In the genomic region with DNA sequence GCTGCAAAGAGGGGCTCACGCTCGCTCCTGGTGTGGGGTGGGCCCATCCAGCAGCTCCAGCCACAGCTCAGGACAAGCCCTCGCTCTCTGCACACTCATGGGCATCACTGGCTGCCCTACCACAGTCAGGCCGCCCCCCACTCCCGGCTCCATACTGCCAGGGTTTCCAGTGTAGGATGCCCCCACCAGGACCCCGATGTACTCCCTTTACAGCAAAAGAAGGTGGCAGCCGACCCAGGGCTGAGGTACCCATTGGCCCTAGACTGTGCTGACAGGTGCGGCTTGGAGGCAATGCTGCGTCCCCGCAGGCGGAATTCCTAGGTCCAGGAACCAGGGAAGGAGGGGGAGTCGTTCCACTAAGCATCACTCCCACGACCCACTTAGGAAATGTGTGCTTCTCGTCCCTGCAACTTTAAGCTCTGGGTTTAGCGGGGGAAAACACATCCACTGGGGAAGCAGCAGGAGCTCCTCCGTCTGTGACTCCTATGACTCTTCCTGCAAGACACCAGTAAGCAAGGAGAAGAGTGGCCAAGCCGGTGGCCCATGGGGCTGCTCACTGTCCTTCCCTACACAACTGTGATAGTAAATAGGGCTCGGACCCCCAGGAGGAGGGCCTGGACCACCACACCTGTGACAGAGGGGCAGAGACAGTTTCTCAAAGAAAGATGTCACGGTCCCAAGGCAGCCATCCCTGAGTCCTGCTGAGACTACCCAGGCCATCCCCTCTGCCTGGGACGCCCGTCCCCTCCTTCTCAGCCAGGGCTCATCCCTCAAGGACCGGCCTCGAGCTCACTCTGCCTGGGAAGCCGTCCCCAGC, we compare ENCODE assay signal across 12 cellular contexts. TPM values are rescaled to one million over a fixed set of nuclear protein-coding genes. Genes with fewer than 3 reads are reported as not detected.
DNase-seq lines count a peak whose midpoint lies in the region; ATAC-seq, FAIRE-seq and TF ChIP-seq lines count a peak whose summit lies in the region.
"Had no signal": no experiment of that assay in that cellular context is flagged by ENCODE, and none has a peak within 500 bp of the region (broad histone marks: within the 10 kb centered on the region; RNA-seq: fewer than 3 reads in every experiment).

No MANE protein-coding gene starts in this region.

- intact Hi-C loops in IMR-90 (cut with micrococcal nuclease): loop anchor here (5.0 kb wide), 1 partner anchor 131 kb away; a partner anchor contains a TSS

- H3K18ac ChIP-seq in IMR-90 (ENCODE audit: low read depth, low read length) (no peak overlapping the region), H1 (ENCODE audit: extremely low read depth, low read length) (no peak overlapping the region)

- H3K79me1 ChIP-seq in IMR-90 (ENCODE audit: low read depth in 1 of 2, low read length in 2 of 2) (peaks cover 0 to 19% of the 10 kb centered on the region in 2 experiments; a peak in 2 of 4 replicates), H1 (ENCODE audit: low read depth, low read length) (no peaks in the 10 kb centered on the region)

- H2BK12ac ChIP-seq in H1 (ENCODE audit: low read depth, low read length): peak overlapping the region; percentile 23; the same call in 1 of the 2 replicates

- TF ChIP-seq CTCF in IMR-90 (conservative IDR thresholded peaks at IDR 0.05; ENCODE audit: low read depth, low read length) (no peak), H1 (IDR thresholded peaks at IDR 0.05; ENCODE audit: control extremely low read depth in 1 of 3, insufficient read depth in 1 of 3, low read depth in 1 of 3, low read length in 3 of 3) (no peak), neutrophil (IDR thresholded peaks at IDR 0.05) (no peak)

- H2AK5ac ChIP-seq in IMR-90 (ENCODE audit: low read depth, low read length) (no peak overlapping the region), H1 (ENCODE audit: low read depth, low read length) (no peak overlapping the region)

- H3K23me2 ChIP-seq in H1 (ENCODE audit: low read depth, low read length): no peaks in the 10 kb centered on the region

- in situ Hi-C loops in IMR-90 (cut with MboI; ENCODE audit: low sequenced_read_pairs): no loop called here

- H4K20me1 ChIP-seq in IMR-90 (ENCODE audit: insufficient read depth, low read length): peaks cover 23% of the 10 kb centered on the region
- H4K20me1 ChIP-seq in H1 (replicated peaks in 1 of 2; ENCODE audit: control insufficient read depth in 1 of 2, insufficient read depth in 2 of 2, low read length in 2 of 2): peaks cover 0 to 3% of the 10 kb centered on the region in 2 experiments

- ATAC-seq in IMR-90 (ENCODE audit: low read depth): peak; percentile 2; the same call in 1 of the 2 replicates

- H2BK5ac ChIP-seq in IMR-90 (ENCODE audit: low read depth, low read length, poor library complexity, severe bottlenecking) (no peak overlapping the region), H1 (ENCODE audit: low read depth, low read length) (no peak overlapping the region)

- no peak for TF ChIP-seq EP300 in H1 (IDR thresholded peaks at IDR 0.05; ENCODE audit: borderline replicate concordance in 1 of 2, low read depth in 2 of 2, low read length in 2 of 2)

- no peak overlapping the region for H2BK15ac ChIP-seq in IMR-90 (ENCODE audit: low read depth, low read length)
- H2BK15ac ChIP-seq in H1 (ENCODE audit: low read length): no peak overlapping the region

- no peak overlapping the region for H3K4ac ChIP-seq in IMR-90 (ENCODE audit: low read depth, low read length)
- no peak overlapping the region for H3K4ac ChIP-seq in H1 (replicated peaks; ENCODE audit: insufficient read length, low read depth, low read length)

- no TSS peak for BruUV-seq in IMR-90 (replicated peaks; lab: Mats Ljungman, UMichigan)

- H3K23ac ChIP-seq in IMR-90 (ENCODE audit: low read depth, low read length) (no peak overlapping the region), H1 (ENCODE audit: insufficient read length) (no peak overlapping the region)

- H3K27me3 ChIP-seq in IMR-90 (ENCODE audit: control insufficient read depth, insufficient read depth, low read length): no peaks in the 10 kb centered on the region
- no peaks in the 10 kb centered on the region for H3K27me3 ChIP-seq in H1 (replicated peaks in 1 of 4; ENCODE audit: control insufficient read depth in 3 of 4, extremely low read depth in 1 of 4, insufficient read depth in 3 of 4, low read length in 3 of 4)
- no peaks in the 10 kb centered on the region for H3K27me3 ChIP-seq in neutrophil
- H3K27me3 ChIP-seq: thyroid gland had no signal

- POLR2A ChIA-PET in IMR-90 (lab: Charles Lee; ENCODE audit: unreplicated experiment): no interaction called here
- POLR2A ChIA-PET in H1 (lab: Charles Lee; ENCODE audit: partially characterized antibody): interaction anchor here (0.7 to 4.9 kb wide), 19 partner anchors 8 to 144 kb away, joined by 3 to 48 read pairs (median 6); a partner anchor contains a TSS

- H3K56ac ChIP-seq in IMR-90 (ENCODE audit: extremely low read depth, insufficient read depth, low read length): no peak overlapping the region
- H3K56ac ChIP-seq in H1 (replicated peaks; ENCODE audit: insufficient read length, low read depth, low read length): no peak overlapping the region

- peaks cover 24% of the 10 kb centered on the region for H3K36me3 ChIP-seq in IMR-90 (ENCODE audit: control insufficient read depth, insufficient read depth, low read length)
- H3K36me3 ChIP-seq in H1 (ENCODE audit: control insufficient read depth in 2 of 4, insufficient read depth in 4 of 4, low read length in 3 of 4): no peaks in the 10 kb centered on the region
- H3K36me3 ChIP-seq in neutrophil: peaks cover 100% of the 10 kb centered on the region

- no peak for FAIRE-seq in H1 (lab: Jason Lieb, UNC)
- FAIRE-seq: GM12878 had no signal

- H3K14ac ChIP-seq in IMR-90 (replicated peaks; ENCODE audit: low read depth, low read length): no peak overlapping the region
- no peak overlapping the region for H3K14ac ChIP-seq in H1 (ENCODE audit: insufficient read length)

- no peak overlapping the region for H4K5ac ChIP-seq in IMR-90 (ENCODE audit: low read depth, low read length)
- no peak overlapping the region for H4K5ac ChIP-seq in H1 (ENCODE audit: insufficient read length, low read depth, low read length)

- H3K9me3 ChIP-seq in IMR-90 (ENCODE audit: control insufficient read depth, insufficient read depth, low read length) (no peaks in the 10 kb centered on the region), H1 (ENCODE audit: insufficient read depth in 2 of 2, low read depth in 1 of 2, low read length in 1 of 2) (no peaks in the 10 kb centered on the region), neutrophil (no peaks in the 10 kb centered on the region)
- H3K9me3 ChIP-seq: thyroid gland had no signal

- TF ChIP-seq RAD21 in IMR-90 (IDR thresholded peaks at IDR 0.05; ENCODE audit: low read length): no peak
- TF ChIP-seq RAD21 in H1 (IDR thresholded peaks at IDR 0.05 in 1 of 2, conservative IDR thresholded peaks at IDR 0.05 in 1 of 2; ENCODE audit: low read depth in 2 of 2, low read length in 2 of 2): no peak

- no peak overlapping the region for H2BK120ac ChIP-seq in IMR-90 (ENCODE audit: low read depth, low read length)
- H2BK120ac ChIP-seq in H1 (replicated peaks; ENCODE audit: low read depth, low read length): no peak overlapping the region

- TF ChIP-seq POLR2A in IMR-90 (IDR thresholded peaks at IDR 0.05; ENCODE audit: low read depth, low read length) (no peak), H1 (IDR thresholded peaks at IDR 0.05; ENCODE audit: control extremely low read depth in 1 of 2, low read depth in 2 of 2, low read length in 2 of 2) (no peak)

- no peak overlapping the region for H3K4me2 ChIP-seq in IMR-90 (ENCODE audit: low read depth, low read length)
- no peak overlapping the region for H3K4me2 ChIP-seq in H1 (ENCODE audit: insufficient read depth in 1 of 2, low read depth in 2 of 2, low read length in 2 of 2)
- H3K4me2 ChIP-seq: KMS-11 had no signal

- H3K4me3 ChIP-seq in IMR-90 (ENCODE audit: insufficient read depth, low read depth, low read length): no peak overlapping the region
- H3K4me3 ChIP-seq in H1 (ENCODE audit: extremely low read depth in 1 of 4, insufficient read depth in 2 of 4, low read depth in 3 of 4, low read length in 4 of 4): no peak overlapping the region
- no peak overlapping the region for H3K4me3 ChIP-seq in neutrophil (ENCODE audit: low read depth in 1 of 2, low read length in 1 of 2)
- H3K4me3 ChIP-seq: GM12878, thyroid gland had no signal

- H3K9ac ChIP-seq in IMR-90 (ENCODE audit: low read depth, low read length) (no peak overlapping the region), H1 (replicated peaks in 1 of 4; ENCODE audit: extremely low read depth in 1 of 4, low read depth in 3 of 4, low read length in 3 of 4) (no peak overlapping the region)
- H3K9ac ChIP-seq: KMS-11 had no signal

- WGBS in IMR-90 (ENCODE audit: extremely low coverage in 2 of 2, insufficient read length in 1 of 2), 2 experiments: 98% methylated on average over 7 of the region's 24 CpGs; no CpG with 5 or more reads in 1 of the 2 experiments
- 86% methylated on average over 23 of the region's 24 CpGs; no CpG with 5 or more reads in 1 of the 2 experiments for WGBS in H1 (ENCODE audit: extremely low coverage in 1 of 2, insufficient coverage in 1 of 2, insufficient read length in 1 of 2, insufficient replicate concordance in 2 of 2, low coverage in 1 of 2, low lambda C conversion rate in 2 of 2, missing lambda C conversion rate in 1 of 2), 2 experiments

- H4K8ac ChIP-seq in IMR-90 (ENCODE audit: low read depth in 2 of 2, low read length in 2 of 2) (no peak overlapping the region), H1 (ENCODE audit: extremely low read depth, insufficient read depth, low read length) (no peak overlapping the region)

- CTCF ChIA-PET in IMR-90 (lab: Yijun Ruan, JAX): interaction anchor here (0.6 to 2.0 kb wide), 21 partner anchors 8 to 213 kb away, joined by 3 to 13 read pairs (median 4); a partner anchor contains a TSS
- CTCF ChIA-PET in H1 (lab: Charles Lee; ENCODE audit: partially characterized antibody): interaction anchor here (0.7 to 17.2 kb wide), 41 partner anchors 12 to 707 kb away, joined by 3 to 659 read pairs (median 5); a partner anchor contains a TSS

- peaks cover 12% of the 10 kb centered on the region for H3K4me1 ChIP-seq in IMR-90 (ENCODE audit: control insufficient read depth, insufficient read depth, low read length)
- H3K4me1 ChIP-seq in H1 (replicated peaks in 1 of 4; ENCODE audit: control insufficient read depth in 3 of 4, insufficient read depth in 4 of 4, low read length in 3 of 4): peaks cover 0 to 4% (median 2%) of the 10 kb centered on the region in 4 experiments; a peak in 3 of 7 replicates
- H3K4me1 ChIP-seq in neutrophil (ENCODE audit: control insufficient read depth in 1 of 2, insufficient read depth in 1 of 2, low read depth in 1 of 2, low read length in 1 of 2): peaks cover 0 to 4% of the 10 kb centered on the region in 2 experiments

- dilution Hi-C loops in IMR-90 (cut with HindIII; ENCODE audit: low sequenced_read_pairs, unreplicated experiment): no loop called here

- peak overlapping the region; percentile 50 for H2AK9ac ChIP-seq in IMR-90 (replicated peaks; ENCODE audit: low read depth, low read length, poor library complexity)

- H3K27ac ChIP-seq in IMR-90 (ENCODE audit: insufficient read depth, low read length): no peak overlapping the region
- H3K27ac ChIP-seq in H1 (ENCODE audit: low read depth, low read length): no peak overlapping the region
- H3K27ac ChIP-seq in neutrophil: peak overlapping the region; percentile 23
- H3K27ac ChIP-seq: KMS-11, thyroid gland had no signal

- peaks cover 8% of the 10 kb centered on the region for H3K9me1 ChIP-seq in IMR-90 (ENCODE audit: insufficient read depth, low read length)

- peak; percentile 14 for DNase-seq in D341Med (ENCODE audit: low spot score)
- no peak for DNase-seq in IMR-90
- DNase-seq in H1 (ENCODE audit: low read depth in 1 of 2, low spot score in 2 of 2): no peak
- DNase-seq in activated gamma-delta T cell (lab: John Stamatoyannopoulos, UW): no peak
- DNase-seq in LoVo (ENCODE audit: low spot score): no peak
- DNase-seq in NCI-H1105 treated with DMSO at 0.1 percent for 48 hours (lab: John Stamatoyannopoulos, UW): no peak

- H3K79me2 ChIP-seq in H1 (ENCODE audit: control insufficient read depth in 1 of 2, insufficient read depth in 2 of 2, low read length in 2 of 2): no peaks in the 10 kb centered on the region

- H2BK20ac ChIP-seq in IMR-90 (ENCODE audit: low read depth, low read length) (no peak overlapping the region), H1 (ENCODE audit: low read length) (no peak overlapping the region)

- H4K91ac ChIP-seq in IMR-90 (ENCODE audit: insufficient read depth, low read depth, low read length): no peak overlapping the region
- H4K91ac ChIP-seq in H1 (replicated peaks; ENCODE audit: insufficient read length, low read length): no peak overlapping the region

- H2AFZ ChIP-seq in IMR-90 (replicated peaks; ENCODE audit: low read length, poor library complexity) (no peak overlapping the region), H1 (ENCODE audit: low read length) (no peak overlapping the region)

RNA-seq across cellular contexts. Expression of a gene that starts 13.1 kb away (rescaled TPM):
- total RNA-seq in IMR-90 (2012; rRNA removed): 6.3 and 7.8 TPM in 2 replicates
- polyA plus RNA-seq in IMR-90 (2012; rRNA removed) (23.6 and 26.7 TPM in 2 replicates), H1 (2011; rRNA removed) (25.2 and 45.7 TPM in 2 replicates)
- 4.2 and 9.3 TPM in 2 replicates for polyA plus RNA-seq in IMR-90 (2012; cell fraction: cytosol; rRNA removed)
- polyA plus RNA-seq in IMR-90 (2012; cell fraction: nucleus; rRNA removed; ENCODE audit: low replicate concordance): 135 and 301 TPM in 2 replicates
- total RNA-seq in H1 (2021; fragmentation: NEBNext Ultra II Directional; extraction: Animal tissue kit (Norgen Biotek cat#: 25700)): 25.8 and 29.8 TPM in 2 replicates
- polyA plus RNA-seq in H1 (2011; cell fraction: cytosol; rRNA removed): 17.6 TPM
- polyA plus RNA-seq in H1 (2011; cell fraction: nucleus; rRNA removed): 150 TPM
- 11.3 to 25.2 TPM (median 22.8 TPM) in 4 replicates for polyA plus RNA-seq in H1 (2012, experiment 1 of 2)
- 17.0 TPM for polyA plus RNA-seq in H1 (2012, experiment 2 of 2)
- polyA plus RNA-seq in H1 (2013, experiment 1 of 2): 17.4 TPM
- 20.0 TPM for polyA plus RNA-seq in H1 (2013, experiment 2 of 2)
- polyA minus RNA-seq in H1 (2011; rRNA and poly(A)+ RNA removed): 11.4 and 17.1 TPM in 2 replicates
- 25.4 TPM for polyA minus RNA-seq in H1 (2011; cell fraction: cytosol; rRNA and poly(A)+ RNA removed)
- polyA minus RNA-seq in H1 (2011; cell fraction: nucleus; rRNA and poly(A)+ RNA removed): 43.3 TPM

RNA-seq across cellular contexts. Expression of a gene that starts 22.3 kb away (rescaled TPM):
- total RNA-seq in IMR-90 (2012; rRNA removed): 36.9 and 38.0 TPM in 2 replicates
- polyA plus RNA-seq in IMR-90 (2012; rRNA removed): 40.2 TPM in 2 replicates
- polyA plus RNA-seq in IMR-90 (2012; cell fraction: cytosol; rRNA removed): 28.2 and 36.0 TPM in 2 replicates
- 75.3 and 86.2 TPM in 2 replicates for polyA plus RNA-seq in IMR-90 (2012; cell fraction: nucleus; rRNA removed; ENCODE audit: low replicate concordance)
- total RNA-seq in H1 (2021; fragmentation: NEBNext Ultra II Directional; extraction: Animal tissue kit (Norgen Biotek cat#: 25700)): 58.0 and 59.1 TPM in 2 replicates
- polyA plus RNA-seq in H1 (2011; rRNA removed): 37.3 and 50.5 TPM in 2 replicates
- polyA plus RNA-seq in H1 (2011; cell fraction: cytosol; rRNA removed): 61.8 TPM
- polyA plus RNA-seq in H1 (2011; cell fraction: nucleus; rRNA removed): 77.6 TPM
- 45.8 to 52.6 TPM (median 51.0 TPM) in 4 replicates for polyA plus RNA-seq in H1 (2012, experiment 1 of 2)
- 44.6 TPM for polyA plus RNA-seq in H1 (2012, experiment 2 of 2)
- polyA plus RNA-seq in H1 (2013, experiment 1 of 2): 54.7 TPM
- polyA plus RNA-seq in H1 (2013, experiment 2 of 2): 50.1 TPM
- 27.9 and 41.1 TPM in 2 replicates for polyA minus RNA-seq in H1 (2011; rRNA and poly(A)+ RNA removed)
- polyA minus RNA-seq in H1 (2011; cell fraction: cytosol; rRNA and poly(A)+ RNA removed): 23.5 TPM
- polyA minus RNA-seq in H1 (2011; cell fraction: nucleus; rRNA and poly(A)+ RNA removed): 39.4 TPM

RNA-seq across cellular contexts. Expression of a gene that starts 31.7 kb away (rescaled TPM):
- 9.3 and 10.3 TPM in 2 replicates for total RNA-seq in IMR-90 (2012; rRNA removed)
- 83.8 and 87.2 TPM in 2 replicates for polyA plus RNA-seq in IMR-90 (2012; rRNA removed)
- 83.6 and 183 TPM in 2 replicates for polyA plus RNA-seq in IMR-90 (2012; cell fraction: cytosol; rRNA removed)
- 42.8 and 134 TPM in 2 replicates for polyA plus RNA-seq in IMR-90 (2012; cell fraction: nucleus; rRNA removed; ENCODE audit: low replicate concordance)
- 9.6 and 10.1 TPM in 2 replicates for total RNA-seq in H1 (2021; fragmentation: NEBNext Ultra II Directional; extraction: Animal tissue kit (Norgen Biotek cat#: 25700))
- polyA plus RNA-seq in H1 (2011; rRNA removed): 11.3 and 25.2 TPM in 2 replicates
- 7.2 TPM for polyA plus RNA-seq in H1 (2011; cell fraction: cytosol; rRNA removed)
- polyA plus RNA-seq in H1 (2011; cell fraction: nucleus; rRNA removed): 15.2 TPM
- polyA plus RNA-seq in H1 (2012, experiment 1 of 2): 3.4 to 8.6 TPM (median 7.8 TPM) in 4 replicates
- polyA plus RNA-seq in H1 (2012, experiment 2 of 2): 6.1 TPM
- polyA plus RNA-seq in H1 (2013, experiment 1 of 2): 16.7 TPM
- 14.5 TPM for polyA plus RNA-seq in H1 (2013, experiment 2 of 2)
- polyA minus RNA-seq in H1 (2011; rRNA and poly(A)+ RNA removed): 3.4 and 4.5 TPM in 2 replicates
- polyA minus RNA-seq in H1 (2011; cell fraction: cytosol; rRNA and poly(A)+ RNA removed): 11.4 TPM
- polyA minus RNA-seq in H1 (2011; cell fraction: nucleus; rRNA and poly(A)+ RNA removed): 22.5 TPM
- total RNA-seq: activated CD8-positive, alpha-beta memory T cell treated with anti-CD3 and anti-CD28 coated beads, Interleukin-2, amount 10 ng/mL, durations not matched to agents 7 days and 5 days; OCI-LY7 had no signal

RNA-seq across cellular contexts. Expression of a gene that starts 52.2 kb away (rescaled TPM):
- 17.9 and 25.6 TPM in 2 replicates for total RNA-seq in IMR-90 (2012; rRNA removed)
- polyA plus RNA-seq in IMR-90 (2012; rRNA removed): 48.4 and 69.5 TPM in 2 replicates
- 84.0 and 105 TPM in 2 replicates for polyA plus RNA-seq in IMR-90 (2012; cell fraction: cytosol; rRNA removed)
- polyA plus RNA-seq in IMR-90 (2012; cell fraction: nucleus; rRNA removed; ENCODE audit: low replicate concordance): 70.0 and 101 TPM in 2 replicates
- 78.3 and 84.4 TPM in 2 replicates for total RNA-seq in H1 (2021; fragmentation: NEBNext Ultra II Directional; extraction: Animal tissue kit (Norgen Biotek cat#: 25700))
- 198 and 228 TPM in 2 replicates for polyA plus RNA-seq in H1 (2011; rRNA removed)
- polyA plus RNA-seq in H1 (2011; cell fraction: cytosol; rRNA removed): 154 TPM
- 131 TPM for polyA plus RNA-seq in H1 (2011; cell fraction: nucleus; rRNA removed)
- polyA plus RNA-seq in H1 (2012, experiment 1 of 2): 57.3 to 96.0 TPM (median 90.9 TPM) in 4 replicates
- 222 TPM for polyA plus RNA-seq in H1 (2012, experiment 2 of 2)
- polyA plus RNA-seq in H1 (2013, experiment 1 of 2): 161 TPM
- polyA plus RNA-seq in H1 (2013, experiment 2 of 2): 151 TPM
- polyA minus RNA-seq in H1 (2011; rRNA and poly(A)+ RNA removed): 12.3 and 15.6 TPM in 2 replicates
- 31.5 TPM for polyA minus RNA-seq in H1 (2011; cell fraction: cytosol; rRNA and poly(A)+ RNA removed)
- 32.7 TPM for polyA minus RNA-seq in H1 (2011; cell fraction: nucleus; rRNA and poly(A)+ RNA removed)
